In the genomic region with DNA sequence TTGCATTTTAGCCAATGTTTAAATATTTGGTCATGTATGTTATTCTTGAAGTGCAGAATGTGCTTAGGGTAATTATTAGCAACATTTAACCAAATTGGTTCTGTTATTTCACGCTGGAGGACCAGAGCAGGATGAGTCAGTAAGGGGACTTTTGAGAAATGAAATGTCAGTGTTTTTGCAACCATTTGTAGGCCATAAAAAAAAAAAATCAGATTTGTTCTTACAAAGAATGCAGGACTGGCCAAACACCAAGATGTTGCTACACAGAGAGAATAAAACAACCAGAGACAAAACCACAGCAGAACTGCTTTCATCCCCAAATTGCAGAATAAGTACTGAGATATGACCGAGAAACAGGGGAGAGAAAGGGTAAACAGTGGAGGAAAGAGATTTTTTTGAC, we compare ENCODE assay signal across 12 cellular contexts.
A peak's percentile ranks its signal among the peaks of the same experiment; 100 is the strongest.
DNase-seq lines count a peak whose midpoint lies in the region; ATAC-seq and TF ChIP-seq lines count a peak whose summit lies in the region.
"Had no signal": no experiment of that assay in that cellular context is flagged by ENCODE, and none has a peak within 500 bp of the region (broad histone marks: within the 10 kb centered on the region; RNA-seq: fewer than 3 reads in every experiment).

No MANE protein-coding gene starts in this region.

- in situ Hi-C loops in G401 (cut with HindIII; ENCODE audit: low sequenced_read_pairs), result no loop called here

- peak; percentile 95 for DNase-seq in cardiac fibroblast (ENCODE audit: low read depth in 2 of 2)
- DNase-seq in kidney epithelial cell (ENCODE audit: low read depth), result peak; percentile 66
- no peak for DNase-seq in stimulated activated CD4-positive, alpha-beta T cell treated with anti-CD3 and anti-CD28 coated beads, Interleukin-12 subunit alpha, Interleukin-12 subunit beta, amount 100 ng/mL, for 4 hours
- DNase-seq in G401 (ENCODE audit: low spot score), result no peak
- no peak for DNase-seq in nucleus accumbens (lab: John Stamatoyannopoulos, UW)
- DNase-seq: activated T-cell treated with anti-CD3 and anti-CD28 coated beads, Interleukin-2, amount 50 U/mL, for 48 hours; Calu3; NCI-H2081 treated with DMSO at 0.1 percent for 48 hours; occipital lobe had no signal

- H3K27me3 ChIP-seq in kidney epithelial cell (ENCODE audit: control insufficient read depth, insufficient read depth, low read length) (no peaks in the 10 kb centered on the region), subcutaneous abdominal adipose tissue (ENCODE audit: control insufficient read depth in 5 of 5, insufficient read depth in 4 of 5, low read length in 5 of 5) (no peaks in the 10 kb centered on the region)

- no peaks in the 10 kb centered on the region for H3K36me3 ChIP-seq in kidney epithelial cell (ENCODE audit: control insufficient read depth, insufficient read depth, low read length)
- no peaks in the 10 kb centered on the region for H3K36me3 ChIP-seq in subcutaneous abdominal adipose tissue (ENCODE audit: control insufficient read depth in 5 of 5, insufficient read depth in 5 of 5, low read length in 5 of 5)

- no peak overlapping the region for H3K9ac ChIP-seq in subcutaneous abdominal adipose tissue (ENCODE audit: low read length in 5 of 5)

- TF ChIP-seq CTCF in cardiac fibroblast (IDR thresholded peaks at IDR 0.05; ENCODE audit: low read depth, low read length), result no peak
- no peak for TF ChIP-seq CTCF in kidney epithelial cell (IDR thresholded peaks at IDR 0.05; ENCODE audit: insufficient read depth, low read length, poor library complexity, severe bottlenecking)

- H3K4me3 ChIP-seq in cardiac fibroblast (replicated peaks in 1 of 2; ENCODE audit: low read depth in 2 of 2, low read length in 2 of 2) (no peak overlapping the region), kidney epithelial cell (ENCODE audit: low read depth, low read length) (no peak overlapping the region), subcutaneous abdominal adipose tissue (ENCODE audit: low read depth in 1 of 5, low read length in 5 of 5) (no peak overlapping the region)

- peaks cover 0 to 8% (median 6%) of the 10 kb centered on the region in 5 donors for H3K4me1 ChIP-seq in subcutaneous abdominal adipose tissue (ENCODE audit: control insufficient read depth in 5 of 5, insufficient read depth in 5 of 5, low read length in 5 of 5)

- H3K9me3 ChIP-seq in subcutaneous abdominal adipose tissue (ENCODE audit: control insufficient read depth in 5 of 5, low read length in 5 of 5), result peaks cover 6 to 25% (median 18%) of the 10 kb centered on the region in 5 donors

- peak; percentile 57 for ATAC-seq in GM18861 (IDR thresholded peaks at IDR 0.05; ENCODE audit: unreplicated experiment)
- ATAC-seq in GM18519 (IDR thresholded peaks at IDR 0.05; ENCODE audit: low FRiP score, unreplicated experiment), result no peak

- H3K27ac ChIP-seq in subcutaneous abdominal adipose tissue (ENCODE audit: low read depth, low read length), result peak overlapping the region; percentile 42

Comparison
In these comparisons a context has a peak if more than half of its experiments do, and no peak if none do; other contexts are left out.
1. DNase-seq: peak in cardiac fibroblast (2 of 2) and kidney epithelial cell (single experiment); none in stimulated activated CD4-positive, alpha-beta T cell treated with anti-CD3 and anti-CD28 coated beads, Interleukin-12 subunit alpha, Interleukin-12 subunit beta, amount 100 ng/mL, for 4 hours (single experiment), G401 (single experiment) and nucleus accumbens (0 of 56).